ENCODE assay signal across 14 cellular contexts in the genomic region with DNA sequence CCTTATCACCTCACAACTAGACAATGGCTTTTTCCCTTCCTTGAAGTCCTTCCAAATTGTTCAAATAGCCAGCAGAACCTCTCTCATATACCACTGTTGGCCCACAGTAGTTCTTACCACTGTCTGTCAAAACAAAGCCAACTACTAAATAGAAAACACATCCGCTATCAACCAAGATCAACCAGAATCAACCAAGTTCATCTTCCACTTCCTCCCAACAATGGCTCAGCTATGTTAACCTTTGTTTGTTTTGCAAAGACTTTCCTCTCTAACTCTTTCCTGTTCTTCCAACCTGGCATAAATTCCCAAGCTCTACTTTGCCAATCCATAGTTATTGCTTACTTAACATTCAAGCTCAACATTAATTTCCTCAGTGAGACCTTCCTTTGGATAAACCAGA.
"Had no signal": no experiment of that assay in that cellular context is flagged by ENCODE, and none has a peak within 500 bp of the region (broad histone marks: within the 10 kb centered on the region; RNA-seq: fewer than 3 reads in every experiment).

No MANE protein-coding gene starts in this region.

- DNase-seq: activated CD4-positive, alpha-beta T cell treated with anti-CD3 and anti-CD28 coated beads for 36 hours; activated CD4-positive, alpha-beta T cell treated with anti-CD3 and anti-CD28 coated beads, Interleukin-2, amount 50 U/mL, for 48 hours; activated CD8-positive, alpha-beta memory T cell treated with anti-CD3 and anti-CD28 coated beads, Interleukin-2, amount 10 ng/mL, durations not matched to agents 7 days and 5 days; activated naive CD4-positive, alpha-beta T cell; activated naive CD8-positive, alpha-beta T cell treated with anti-CD3 and anti-CD28 coated beads, Interleukin-2, amount 10 ng/mL, durations not matched to agents 7 days and 5 days; anterior cingulate cortex; caudate nucleus; esophagus squamous epithelium; immature natural killer cell; left ventricle myocardium superior; mesenchymal stem cell; stimulated activated naive CD4-positive, alpha-beta T cell; thyroid gland had no signal

- H3K27me3 ChIP-seq: esophagus squamous epithelium, thyroid gland had no signal

- H3K9me3 ChIP-seq: esophagus squamous epithelium, thyroid gland had no signal

- H3K27ac ChIP-seq: esophagus squamous epithelium, thyroid gland had no signal

- H3K4me3 ChIP-seq: esophagus squamous epithelium, thyroid gland had no signal

- FAIRE-seq: endometrium had no signal

- H3K36me3 ChIP-seq: thyroid gland had no signal
